8 cellular contexts compared by ENCODE assay signal in the genomic region with DNA sequence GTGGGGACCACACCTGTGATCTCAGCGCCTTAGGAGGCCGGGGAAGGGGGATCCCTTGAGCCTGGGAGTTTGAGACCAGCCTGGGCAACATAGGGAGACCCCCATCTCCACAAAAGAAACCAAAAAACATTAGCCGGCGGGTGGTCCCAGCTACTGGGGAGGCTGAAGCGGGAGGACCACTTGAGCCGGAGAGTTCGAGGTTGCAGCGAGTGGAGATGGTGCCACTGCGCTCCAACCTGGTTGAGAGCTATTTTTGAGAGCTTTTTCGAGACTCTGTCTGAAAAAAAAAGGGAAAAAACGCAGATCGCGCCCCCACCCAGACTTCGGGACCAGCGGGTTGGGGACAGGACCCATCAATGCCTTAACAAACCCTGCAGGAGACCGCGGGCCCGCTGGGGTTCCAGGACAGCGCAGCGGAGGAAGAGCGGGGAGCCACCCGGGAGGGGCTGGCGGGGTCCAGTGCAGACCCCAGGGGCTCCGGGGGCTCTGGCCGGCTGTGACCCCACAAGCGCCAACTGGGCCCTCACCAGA. TPM values are rescaled to one million over a fixed set of nuclear protein-coding genes. Genes with fewer than 3 reads are reported as not detected.
DNase-seq lines count a peak whose midpoint lies in the region; ATAC-seq and TF ChIP-seq lines count a peak whose summit lies in the region.

No MANE protein-coding gene starts in this region.

- POLR2A ChIA-PET in activated CD4-positive, alpha-beta memory T cell treated with anti-CD3 and anti-CD28 coated beads, Interleukin-2, amount 10 ng/mL, durations not matched to agents 7 days and 5 days (lab: Charles Lee): interaction anchor here (1.0 to 1.3 kb wide), 3 partner anchors 10 to 439 kb away, joined by 3 to 5 read pairs (median 3); a partner anchor contains a TSS

- CTCF ChIA-PET in activated CD4-positive, alpha-beta memory T cell treated with anti-CD3 and anti-CD28 coated beads, Interleukin-2, amount 10 ng/mL, durations not matched to agents 7 days and 5 days (lab: Charles Lee): interaction anchor here (1.1 to 1.3 kb wide), 3 partner anchors 10 to 31 kb away, joined by 3 to 6 read pairs (median 5); no protein-coding TSS in a partner anchor

- H3K4me1 Mint-ChIP-seq in activated CD4-positive, alpha-beta T cell treated with anti-CD3 and anti-CD28 coated beads, Interleukin-2, amount 10 ng/mL, durations not matched to agents 24 days and 14 days: peaks cover 10% of the 10 kb centered on the region
- peaks cover 17% of the 10 kb centered on the region for H3K4me1 Mint-ChIP-seq in activated CD4-positive, alpha-beta memory T cell treated with anti-CD3 and anti-CD28 coated beads, Interleukin-2, amount 10 ng/mL, durations not matched to agents 7 days and 5 days
- H3K4me1 Mint-ChIP-seq in stimulated activated naive B cell treated with anti-CD40 and anti-IgM and Interleukin-4, amounts not matched to agents 10 μg/mL and 1 μg/mL and 100 μg/mL, for 72 hours: peaks cover 24 to 36% of the 10 kb centered on the region in 2 donors

- peaks cover 5 to 37% of the 10 kb centered on the region in 2 donors for H3K4me1 ChIP-seq in left lung

- peak; percentile 67 for DNase-seq in activated CD4-positive, alpha-beta T cell treated with anti-CD3 and anti-CD28 coated beads, Interleukin-2, amount 10 ng/mL, durations not matched to agents 24 days and 14 days
- no peak for DNase-seq in activated CD4-positive, alpha-beta T cell treated with anti-CD3 and anti-CD28 coated beads for 4 hours
- no peak for DNase-seq in activated CD4-positive, alpha-beta memory T cell treated with anti-CD3 and anti-CD28 coated beads, Interleukin-2, amount 10 ng/mL, durations not matched to agents 7 days and 5 days
- DNase-seq in left lung (no peak), hypothalamus (lab: John Stamatoyannopoulos, UW) (no peak), HPDE6-E6E7 (ENCODE audit: extremely low spot score) (no peak), 8988T (no peak)
- DNase-seq in stimulated activated naive B cell treated with anti-CD40 and anti-IgM and Interleukin-4, amounts not matched to agents 10 μg/mL and 1 μg/mL and 100 μg/mL, for 72 hours: no peak

- no peaks in the 10 kb centered on the region for H3K36me3 Mint-ChIP-seq in activated CD4-positive, alpha-beta T cell treated with anti-CD3 and anti-CD28 coated beads, Interleukin-2, amount 10 ng/mL, durations not matched to agents 24 days and 14 days (ENCODE audit: low read depth)
- no peaks in the 10 kb centered on the region for H3K36me3 Mint-ChIP-seq in activated CD4-positive, alpha-beta memory T cell treated with anti-CD3 and anti-CD28 coated beads, Interleukin-2, amount 10 ng/mL, durations not matched to agents 7 days and 5 days (ENCODE audit: low read depth)
- no peaks in the 10 kb centered on the region for H3K36me3 Mint-ChIP-seq in stimulated activated naive B cell treated with anti-CD40 and anti-IgM and Interleukin-4, amounts not matched to agents 10 μg/mL and 1 μg/mL and 100 μg/mL, for 72 hours

- peak overlapping the region; percentile 7 to 36 for H3K4me3 ChIP-seq in left lung

- H3K4me3 Mint-ChIP-seq in activated CD4-positive, alpha-beta T cell treated with anti-CD3 and anti-CD28 coated beads, Interleukin-2, amount 10 ng/mL, durations not matched to agents 24 days and 14 days: peak overlapping the region; percentile 69
- H3K4me3 Mint-ChIP-seq in activated CD4-positive, alpha-beta memory T cell treated with anti-CD3 and anti-CD28 coated beads, Interleukin-2, amount 10 ng/mL, durations not matched to agents 7 days and 5 days: peak overlapping the region; percentile 46
- H3K4me3 Mint-ChIP-seq in stimulated activated naive B cell treated with anti-CD40 and anti-IgM and Interleukin-4, amounts not matched to agents 10 μg/mL and 1 μg/mL and 100 μg/mL, for 72 hours: peak overlapping the region; percentile 75

- H3K27me3 Mint-ChIP-seq in activated CD4-positive, alpha-beta T cell treated with anti-CD3 and anti-CD28 coated beads, Interleukin-2, amount 10 ng/mL, durations not matched to agents 24 days and 14 days: peaks cover 28% of the 10 kb centered on the region
- peaks cover 35% of the 10 kb centered on the region for H3K27me3 Mint-ChIP-seq in activated CD4-positive, alpha-beta memory T cell treated with anti-CD3 and anti-CD28 coated beads, Interleukin-2, amount 10 ng/mL, durations not matched to agents 7 days and 5 days
- H3K27me3 Mint-ChIP-seq in stimulated activated naive B cell treated with anti-CD40 and anti-IgM and Interleukin-4, amounts not matched to agents 10 μg/mL and 1 μg/mL and 100 μg/mL, for 72 hours: peaks cover 8 to 43% of the 10 kb centered on the region in 2 donors

- no peak for ATAC-seq in left lung
- ATAC-seq in stimulated activated naive B cell treated with anti-CD40 and anti-IgM and Interleukin-4, amounts not matched to agents 10 μg/mL and 1 μg/mL and 100 μg/mL, for 72 hours (replicated peaks): no peak

- H3K36me3 ChIP-seq in left lung: no peaks in the 10 kb centered on the region

- H3K9me3 Mint-ChIP-seq in activated CD4-positive, alpha-beta T cell treated with anti-CD3 and anti-CD28 coated beads, Interleukin-2, amount 10 ng/mL, durations not matched to agents 24 days and 14 days: no peaks in the 10 kb centered on the region
- H3K9me3 Mint-ChIP-seq in activated CD4-positive, alpha-beta memory T cell treated with anti-CD3 and anti-CD28 coated beads, Interleukin-2, amount 10 ng/mL, durations not matched to agents 7 days and 5 days: no peaks in the 10 kb centered on the region
- no peaks in the 10 kb centered on the region for H3K9me3 Mint-ChIP-seq in stimulated activated naive B cell treated with anti-CD40 and anti-IgM and Interleukin-4, amounts not matched to agents 10 μg/mL and 1 μg/mL and 100 μg/mL, for 72 hours

- no peak overlapping the region for H3K27ac Mint-ChIP-seq in activated CD4-positive, alpha-beta T cell treated with anti-CD3 and anti-CD28 coated beads, Interleukin-2, amount 10 ng/mL, durations not matched to agents 24 days and 14 days
- no peak overlapping the region for H3K27ac Mint-ChIP-seq in activated CD4-positive, alpha-beta memory T cell treated with anti-CD3 and anti-CD28 coated beads, Interleukin-2, amount 10 ng/mL, durations not matched to agents 7 days and 5 days
- peak overlapping the region; percentile 91 for H3K27ac Mint-ChIP-seq in stimulated activated naive B cell treated with anti-CD40 and anti-IgM and Interleukin-4, amounts not matched to agents 10 μg/mL and 1 μg/mL and 100 μg/mL, for 72 hours

- H3K27me3 ChIP-seq in left lung: peaks cover 34 to 72% of the 10 kb centered on the region in 2 donors

- peak overlapping the region in 1 of 2 donors; percentile 53 for H3K27ac ChIP-seq in left lung

- H3K9me3 ChIP-seq in left lung: peaks cover 0 to 9% of the 10 kb centered on the region in 2 donors

- intact Hi-C loops in activated CD4-positive, alpha-beta T cell treated with anti-CD3 and anti-CD28 coated beads, Interleukin-2, amount 10 ng/mL, durations not matched to agents 24 days and 14 days (cut with micrococcal nuclease): loop anchor here (1.0 kb wide), 1 partner anchor 23 kb away; a partner anchor contains a TSS
- intact Hi-C loops in left lung (cut with DNase I): no loop called here

- no peak for TF ChIP-seq CTCF in left lung (IDR thresholded peaks at IDR 0.05)

RNA-seq across cellular contexts. Expression of a gene that starts 0.8 kb away (rescaled TPM):
- total RNA-seq in activated CD4-positive, alpha-beta T cell treated with anti-CD3 and anti-CD28 coated beads, Interleukin-2, amount 10 ng/mL, durations not matched to agents 24 days and 14 days: 0.30 TPM in 1 of 2 replicates, not detected in the other
- 1 to 10 TPM; 3.4 to 3.9 TPM for total RNA-seq in activated CD4-positive, alpha-beta memory T cell treated with anti-CD3 and anti-CD28 coated beads, Interleukin-2, amount 10 ng/mL, durations not matched to agents 7 days and 5 days
- 1 to 10 TPM; 2.6 to 6.0 TPM for total RNA-seq in left lung

RNA-seq across cellular contexts. Expression of a gene that starts 19.0 kb away (rescaled TPM):
- 81.5 and 88.2 TPM in 2 replicates for total RNA-seq in activated CD4-positive, alpha-beta T cell treated with anti-CD3 and anti-CD28 coated beads, Interleukin-2, amount 10 ng/mL, durations not matched to agents 24 days and 14 days
- total RNA-seq in activated CD4-positive, alpha-beta memory T cell treated with anti-CD3 and anti-CD28 coated beads, Interleukin-2, amount 10 ng/mL, durations not matched to agents 7 days and 5 days: 10 to 100 TPM; 40.6 to 46.0 TPM
- 10 to 100 TPM; 46.3 to 57.0 TPM for total RNA-seq in left lung

RNA-seq across cellular contexts. Expression of a gene that starts 19.0 kb away (rescaled TPM):
- total RNA-seq in activated CD4-positive, alpha-beta T cell treated with anti-CD3 and anti-CD28 coated beads, Interleukin-2, amount 10 ng/mL, durations not matched to agents 24 days and 14 days: 23.3 and 23.9 TPM in 2 replicates
- total RNA-seq in activated CD4-positive, alpha-beta memory T cell treated with anti-CD3 and anti-CD28 coated beads, Interleukin-2, amount 10 ng/mL, durations not matched to agents 7 days and 5 days: 10 to 100 TPM; 32.5 to 33.4 TPM
- total RNA-seq in left lung: 10 to 100 TPM; 74.2 to 97.4 TPM

RNA-seq across cellular contexts. Expression of a gene that starts 23.2 kb away (rescaled TPM):
- 269 and 278 TPM in 2 replicates for total RNA-seq in activated CD4-positive, alpha-beta T cell treated with anti-CD3 and anti-CD28 coated beads, Interleukin-2, amount 10 ng/mL, durations not matched to agents 24 days and 14 days
- total RNA-seq in activated CD4-positive, alpha-beta memory T cell treated with anti-CD3 and anti-CD28 coated beads, Interleukin-2, amount 10 ng/mL, durations not matched to agents 7 days and 5 days: 100 to 1,000 TPM; 198 to 199 TPM
- 100 to 1,000 TPM in 1 of 2 donors, 10 to 100 TPM in 1; 89.0 to 111 TPM for total RNA-seq in left lung
